1 cellular context compared by ENCODE assay signal in genomic region chr1:47433037-47433421, GRCh38.
TF ChIP-seq lines count a peak whose summit lies in the region.

No MANE protein-coding gene starts in this region.

TF ChIP-seq in H1, 55 proteins besides CTCF, POLR2A, EP300 and RAD21:
- TF ChIP-seq TCF12 (IDR thresholded peaks at IDR 0.05; ENCODE audit: low read depth, low read length) (no peak), EZH2 (IDR thresholded peaks at IDR 0.05; ENCODE audit: low read depth, low read length, severe bottlenecking) (peak; percentile 72), SUZ12 (IDR thresholded peaks at IDR 0.05; ENCODE audit: low read length) (peak; percentile 87)
